In genomic region chr1:200035397-200035955, GRCh38 we compare ENCODE assay signal across 11 cellular contexts. TPM values are rescaled to one million over a fixed set of nuclear protein-coding genes. Genes with fewer than 3 reads are reported as not detected.
DNase-seq lines count a peak whose midpoint lies in the region; ATAC-seq and TF ChIP-seq lines count a peak whose summit lies in the region.
"Had no signal": no experiment of that assay in that cellular context is flagged by ENCODE, and none has a peak within 500 bp of the region (broad histone marks: within the 10 kb centered on the region; RNA-seq: fewer than 3 reads in every experiment).

No MANE protein-coding gene starts in this region.

- H3K4ac ChIP-seq in IMR-90 (ENCODE audit: low read depth, low read length) (no peak overlapping the region), mesenchymal stem cell (ENCODE audit: low read depth in 1 of 2, low read length in 2 of 2) (no peak overlapping the region)

- no peak overlapping the region for H2BK20ac ChIP-seq in IMR-90 (ENCODE audit: low read depth, low read length)

- H4K5ac ChIP-seq in IMR-90 (ENCODE audit: low read depth, low read length) = no peak overlapping the region

- in situ Hi-C loops in IMR-90 (cut with MboI; ENCODE audit: low sequenced_read_pairs) = no loop called here

- no peak overlapping the region for H2AK9ac ChIP-seq in IMR-90 (replicated peaks; ENCODE audit: low read depth, low read length, poor library complexity)

- no peak overlapping the region for H2AK5ac ChIP-seq in IMR-90 (ENCODE audit: low read depth, low read length)
- no peak overlapping the region for H2AK5ac ChIP-seq in mesenchymal stem cell (ENCODE audit: low read length, severe bottlenecking)

- TF ChIP-seq RAD21 in IMR-90 (IDR thresholded peaks at IDR 0.05; ENCODE audit: low read length) = no peak

- H3F3A ChIP-seq in smooth muscle cell (ENCODE audit: low read depth) = no peaks in the 10 kb centered on the region

- no peak overlapping the region for H3K23ac ChIP-seq in IMR-90 (ENCODE audit: low read depth, low read length)
- peak overlapping the region in 1 of 2 experiments; percentile 51 for H3K23ac ChIP-seq in mesenchymal stem cell (ENCODE audit: low read length in 2 of 2)

- 18% methylated on average over 3 of the region's 36 CpGs; no CpG with 5 or more reads in 1 of the 2 experiments for WGBS in IMR-90 (ENCODE audit: extremely low coverage in 2 of 2, insufficient read length in 1 of 2), 2 experiments
- under 1% methylated on average over 19 of the region's 36 CpGs for WGBS in mesenchymal stem cell
- WGBS in smooth muscle cell (ENCODE audit: low lambda C conversion rate) = 3% methylated on average over 26 of the region's 36 CpGs

- no peak for TF ChIP-seq CTCF in IMR-90 (conservative IDR thresholded peaks at IDR 0.05; ENCODE audit: low read depth, low read length)
- no peak for TF ChIP-seq CTCF in smooth muscle cell (IDR thresholded peaks at IDR 0.05; ENCODE audit: borderline replicate concordance, insufficient read depth, poor library complexity, severe bottlenecking)
- no peak for TF ChIP-seq CTCF in left lung (IDR thresholded peaks at IDR 0.05)

- H3K9ac ChIP-seq in IMR-90 (ENCODE audit: low read depth, low read length) = no peak overlapping the region
- H3K9ac ChIP-seq in mesenchymal stem cell (ENCODE audit: low read length) = peak overlapping the region; percentile 33
- no peak overlapping the region for H3K9ac ChIP-seq in smooth muscle cell (ENCODE audit: low read depth)

- H3K27me3 ChIP-seq in IMR-90 (ENCODE audit: control insufficient read depth, insufficient read depth, low read length) (peaks cover 87% of the 10 kb centered on the region), mesenchymal stem cell (ENCODE audit: control insufficient read depth in 1 of 2, insufficient read depth in 1 of 2, low read length in 2 of 2) (peaks cover 96% of the 10 kb centered on the region in 2 experiments), smooth muscle cell (ENCODE audit: low read depth) (peaks cover 100% of the 10 kb centered on the region), left lung (peaks cover 82 to 100% of the 10 kb centered on the region in 2 donors)

- peaks cover 9% of the 10 kb centered on the region for H3K9me3 ChIP-seq in IMR-90 (ENCODE audit: control insufficient read depth, insufficient read depth, low read length)
- H3K9me3 ChIP-seq in mesenchymal stem cell (ENCODE audit: control insufficient read depth, low read length) = no peaks in the 10 kb centered on the region
- no peaks in the 10 kb centered on the region for H3K9me3 ChIP-seq in smooth muscle cell (replicated peaks; ENCODE audit: low read depth)
- no peaks in the 10 kb centered on the region for H3K9me3 ChIP-seq in left lung

- H3K18ac ChIP-seq in IMR-90 (ENCODE audit: low read depth, low read length) (no peak overlapping the region), mesenchymal stem cell (ENCODE audit: low read depth in 1 of 2, low read length in 2 of 2) (no peak overlapping the region)

- H3K4me3 ChIP-seq in IMR-90 (ENCODE audit: insufficient read depth, low read depth, low read length) = peak overlapping the region; percentile 10; the same call in 1 of the 2 replicates
- H3K4me3 ChIP-seq in mesenchymal stem cell (ENCODE audit: insufficient read depth in 1 of 2, low read depth in 1 of 2, low read length in 2 of 2) = peak overlapping the region in 1 of 2 experiments; percentile 67
- peak overlapping the region; percentile 40 for H3K4me3 ChIP-seq in smooth muscle cell
- no peak overlapping the region for H3K4me3 ChIP-seq in left lung

- H3K4me1 ChIP-seq in IMR-90 (ENCODE audit: control insufficient read depth, insufficient read depth, low read length) (peaks cover 4% of the 10 kb centered on the region), mesenchymal stem cell (ENCODE audit: control insufficient read depth, insufficient read depth, low read depth, low read length) (peaks cover 25% of the 10 kb centered on the region), smooth muscle cell (ENCODE audit: low read depth) (peaks cover 22% of the 10 kb centered on the region), left lung (peaks cover 13 to 33% of the 10 kb centered on the region in 2 donors)

- BruUV-seq in IMR-90 (replicated peaks; lab: Mats Ljungman, UMichigan) = no TSS peak

- H3K56ac ChIP-seq in IMR-90 (ENCODE audit: extremely low read depth, insufficient read depth, low read length) = no peak overlapping the region

- ATAC-seq in IMR-90 (ENCODE audit: low read depth) (no peak), left lung (no peak)
- ATAC-seq: natural killer cell had no signal

- H2BK5ac ChIP-seq in IMR-90 (ENCODE audit: low read depth, low read length, poor library complexity, severe bottlenecking) = no peak overlapping the region
- H2BK5ac ChIP-seq in mesenchymal stem cell (ENCODE audit: low read depth, low read length, poor library complexity, severe bottlenecking) = no peak overlapping the region

- peak overlapping the region in 1 of 2 experiments; percentile 45 for H2BK12ac ChIP-seq in mesenchymal stem cell (ENCODE audit: low read length in 2 of 2)

- DNase-seq in IMR-90 (no peak), dermis blood vessel endothelial cell (peak; percentile 17), mesenchymal stem cell (peak; percentile 15), smooth muscle cell (lab: John Stamatoyannopoulos, UW; ENCODE audit: unreplicated experiment) (no peak), left lung (no peak), globus pallidus (ENCODE audit: low spot score) (no peak), erythroblast (lab: John Stamatoyannopoulos, UW) (no peak)
- DNase-seq: hypothalamus; natural killer cell; NCI-H446; stimulated activated naive CD4-positive, alpha-beta T cell had no signal

- no peaks in the 10 kb centered on the region for H3K36me3 ChIP-seq in IMR-90 (ENCODE audit: control insufficient read depth, insufficient read depth, low read length)
- H3K36me3 ChIP-seq in mesenchymal stem cell (ENCODE audit: control insufficient read depth in 1 of 2, insufficient read depth in 2 of 2, low read depth in 1 of 2, low read length in 2 of 2) = no peaks in the 10 kb centered on the region
- H3K36me3 ChIP-seq in smooth muscle cell (ENCODE audit: low read depth) = no peaks in the 10 kb centered on the region
- no peaks in the 10 kb centered on the region for H3K36me3 ChIP-seq in left lung

- TF ChIP-seq POLR2A in IMR-90 (IDR thresholded peaks at IDR 0.05; ENCODE audit: low read depth, low read length) = no peak
- no peak for TF ChIP-seq POLR2A in erythroblast (IDR thresholded peaks at IDR 0.05; ENCODE audit: low read length)

- H3K14ac ChIP-seq in IMR-90 (replicated peaks; ENCODE audit: low read depth, low read length) (no peak overlapping the region), mesenchymal stem cell (ENCODE audit: low read length in 2 of 2) (no peak overlapping the region)

- H2AFZ ChIP-seq in IMR-90 (replicated peaks; ENCODE audit: low read length, poor library complexity) (peak overlapping the region; percentile 70), mesenchymal stem cell (ENCODE audit: low read depth, low read length) (no peak overlapping the region), smooth muscle cell (ENCODE audit: low read depth) (no peak overlapping the region)

- H4K91ac ChIP-seq in IMR-90 (ENCODE audit: insufficient read depth, low read depth, low read length) = no peak overlapping the region
- H4K91ac ChIP-seq in mesenchymal stem cell (ENCODE audit: low read length) = no peak overlapping the region

- dilution Hi-C loops in IMR-90 (cut with HindIII; ENCODE audit: low sequenced_read_pairs, unreplicated experiment) = no loop called here

- H3K79me1 ChIP-seq in IMR-90 (ENCODE audit: low read depth in 1 of 2, low read length in 2 of 2) (no peaks in the 10 kb centered on the region), mesenchymal stem cell (replicated peaks; ENCODE audit: low read length, poor library complexity, severe bottlenecking) (no peaks in the 10 kb centered on the region)

- H3K4me2 ChIP-seq in IMR-90 (ENCODE audit: low read depth, low read length) = peak overlapping the region; percentile 90
- H3K4me2 ChIP-seq in mesenchymal stem cell (ENCODE audit: low read length, poor library complexity, severe bottlenecking) = peak overlapping the region; percentile 45
- H3K4me2 ChIP-seq in smooth muscle cell = peak overlapping the region; percentile 86

- H2BK120ac ChIP-seq in IMR-90 (ENCODE audit: low read depth, low read length) (no peak overlapping the region), mesenchymal stem cell (ENCODE audit: low read depth, low read length) (no peak overlapping the region)

- peaks cover under 1% of the 10 kb centered on the region; the same call in 1 of the 2 replicates for H4K20me1 ChIP-seq in IMR-90 (ENCODE audit: insufficient read depth, low read length)
- peaks cover 5% of the 10 kb centered on the region for H4K20me1 ChIP-seq in smooth muscle cell (ENCODE audit: low read depth)

- CTCF ChIA-PET in IMR-90 (lab: Yijun Ruan, JAX) = no interaction called here

- no peaks in the 10 kb centered on the region for H3K79me2 ChIP-seq in smooth muscle cell (ENCODE audit: low read depth)

- no peak overlapping the region for H4K8ac ChIP-seq in IMR-90 (ENCODE audit: low read depth in 2 of 2, low read length in 2 of 2)
- no peak overlapping the region for H4K8ac ChIP-seq in mesenchymal stem cell (ENCODE audit: low read length)

- POLR2A ChIA-PET in IMR-90 (lab: Charles Lee; ENCODE audit: unreplicated experiment) = no interaction called here

- no peaks in the 10 kb centered on the region for H3K9me1 ChIP-seq in IMR-90 (ENCODE audit: insufficient read depth, low read length)

- intact Hi-C loops in IMR-90 (cut with micrococcal nuclease) = loop anchor here (5.0 kb wide), 1 partner anchor 353 kb away; no protein-coding TSS in a partner anchor
- intact Hi-C loops in left lung (cut with DNase I) = no loop called here

- H3K27ac ChIP-seq in IMR-90 (ENCODE audit: insufficient read depth, low read length) (no peak overlapping the region), mesenchymal stem cell (ENCODE audit: low read length, poor library complexity, severe bottlenecking) (no peak overlapping the region), smooth muscle cell (ENCODE audit: low read depth) (no peak overlapping the region), left lung (no peak overlapping the region)

- H2BK15ac ChIP-seq in IMR-90 (ENCODE audit: low read depth, low read length) = no peak overlapping the region
- no peak overlapping the region for H2BK15ac ChIP-seq in mesenchymal stem cell (ENCODE audit: low read depth, poor library complexity, severe bottlenecking)

TF ChIP-seq in IMR-90, 13 proteins besides CTCF, POLR2A, EP300 and RAD21 (continues in another document):
- TF ChIP-seq NFE2L2 (IDR thresholded peaks at IDR 0.05; ENCODE audit: low read depth, low read length) = no peak
- TF ChIP-seq RCOR1 (IDR thresholded peaks at IDR 0.05; ENCODE audit: insufficient replicate concordance, low read length) = no peak
- no peak for TF ChIP-seq MAZ (IDR thresholded peaks at IDR 0.05; ENCODE audit: borderline replicate concordance, low read depth, low read length)

RNA-seq across cellular contexts. Expression of gene NR5A2, which starts 8.0 kb away (rescaled TPM):
- total RNA-seq in IMR-90 (2012; rRNA removed) = under 0.01 and 0.18 TPM in 2 replicates
- 0.03 TPM in 2 replicates for polyA plus RNA-seq in IMR-90 (2012; rRNA removed)
- not detected in 2 replicates for polyA plus RNA-seq in IMR-90 (2012; cell fraction: cytosol; rRNA removed)
- 0.01 TPM in 1 of 2 replicates, not detected in the other for polyA plus RNA-seq in IMR-90 (2012; cell fraction: nucleus; rRNA removed; ENCODE audit: low replicate concordance)
- total RNA-seq in dermis blood vessel endothelial cell = 7.9 and 16.0 TPM in 2 replicates
- polyA plus RNA-seq in mesenchymal stem cell (2013, experiment 1 of 2) = 2.0 TPM
- polyA plus RNA-seq in mesenchymal stem cell (2013, experiment 2 of 2) = 1.9 TPM
- 0.22 and 0.36 TPM in 2 replicates for total RNA-seq in smooth muscle cell
- polyA plus RNA-seq in smooth muscle cell = 0.14 and 0.18 TPM in 2 replicates
- total RNA-seq in left lung = 1 to 10 TPM; 2.8 to 3.1 TPM
- total RNA-seq: natural killer cell had no signal

Comparison
In these comparisons a context has a peak if more than half of its experiments do, and no peak if none do; other contexts are left out.
1. DNase-seq: peak in dermis blood vessel endothelial cell (single experiment) and mesenchymal stem cell (single experiment); none in IMR-90 (single experiment), smooth muscle cell (single experiment), left lung (0 of 2), globus pallidus (single experiment) and erythroblast (0 of 2).
2. H3K4me3 ChIP-seq: peak in IMR-90 (single experiment) and smooth muscle cell (single experiment); none in left lung (0 of 2).
3. Peak in every context shown above with its lines, with median percentiles within 50 percentile points of each other: H3K4me2 ChIP-seq.